In the genomic region with DNA sequence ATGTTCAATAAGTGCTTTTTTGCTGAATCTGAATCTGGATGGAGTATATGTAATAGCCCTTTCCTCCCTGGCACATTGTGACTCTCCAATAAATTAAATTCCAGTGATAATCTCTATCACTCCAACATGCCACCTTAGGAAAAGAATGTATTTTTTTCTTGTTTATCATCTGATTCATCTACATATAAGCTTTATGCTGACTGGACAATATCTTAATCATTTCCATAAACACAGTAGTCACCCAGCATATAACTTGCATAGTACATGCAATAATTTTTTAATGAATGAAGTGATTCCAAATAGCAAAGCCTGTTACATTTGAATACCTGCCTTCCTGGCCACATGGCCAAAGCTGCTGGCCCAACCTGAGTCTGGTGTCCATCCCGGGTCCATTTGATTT, we compare ENCODE assay signal across 9 cellular contexts.
"Had no signal": no experiment of that assay in that cellular context is flagged by ENCODE, and none has a peak within 500 bp of the region (broad histone marks: within the 10 kb centered on the region; RNA-seq: fewer than 3 reads in every experiment).

No MANE protein-coding gene starts in this region.

- H3K27ac ChIP-seq: KMS-11 had no signal

- FAIRE-seq: HTR-8/SVneo had no signal

- H3K9ac ChIP-seq: KMS-11 had no signal

- DNase-seq: H7, HFFc6, Karpas-422, KBM-7 had no signal

- H3K4me1 Mint-ChIP-seq: GM23338 had no signal

- H3K27ac Mint-ChIP-seq: GM23338, HFFc6 had no signal

- H3K4me1 ChIP-seq: HAP-1 had no signal

- H2AFZ ChIP-seq: GM23338 had no signal

- H3K4me3 Mint-ChIP-seq: GM23338, HFFc6 had no signal

- H3K9me3 Mint-ChIP-seq: GM23338, HFFc6 had no signal

- H3K36me3 ChIP-seq: HAP-1 had no signal

- H3K4me3 ChIP-seq: GM23338, HAP-1 had no signal

- H3K4me2 ChIP-seq: GM23338, KMS-11 had no signal

- ATAC-seq: GM23338, HCT116 had no signal

- H3K9me3 ChIP-seq: HAP-1 had no signal
